8 cellular contexts compared by ENCODE assay signal in the genomic region with DNA sequence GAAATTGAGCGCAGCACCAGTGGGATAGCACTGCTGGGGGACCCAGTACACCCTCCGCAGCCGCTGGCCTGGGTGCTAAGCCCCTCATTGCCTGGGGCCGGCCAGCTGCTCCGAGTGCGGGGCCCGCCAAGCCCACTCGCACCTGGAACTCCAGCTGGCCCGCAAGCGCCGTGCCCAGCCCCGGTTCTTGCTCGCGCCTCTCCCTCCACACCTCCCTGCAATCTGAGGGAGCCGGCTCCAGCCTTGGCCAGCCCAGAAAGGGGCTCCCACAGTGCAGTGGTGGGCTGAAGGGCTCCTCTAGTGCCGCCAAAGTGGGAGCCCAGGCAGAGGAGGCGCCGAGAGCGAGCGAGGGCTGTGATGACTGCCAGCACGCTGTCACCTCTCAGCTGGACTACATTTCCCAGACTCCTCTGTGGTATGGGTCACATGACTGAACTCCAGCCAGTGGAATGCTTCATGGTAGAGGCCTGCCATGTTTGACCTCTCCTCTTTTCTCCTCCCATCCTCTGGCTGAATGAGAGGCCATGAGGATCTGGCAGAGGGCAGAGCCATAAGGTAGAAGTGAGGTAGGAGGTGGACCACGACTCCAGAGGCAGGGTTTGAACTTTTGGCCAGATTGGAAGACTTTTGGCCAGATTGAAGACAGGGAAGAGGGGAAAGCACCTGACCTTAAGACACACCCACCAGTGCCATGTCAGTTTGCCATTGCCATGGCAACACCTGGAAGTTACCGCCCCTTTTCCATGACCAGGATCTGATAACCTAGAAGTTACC. TPM values are rescaled to one million over a fixed set of nuclear protein-coding genes. Genes with fewer than 3 reads are reported as not detected.
DNase-seq lines count a peak whose midpoint lies in the region; FAIRE-seq and TF ChIP-seq lines count a peak whose summit lies in the region.

No MANE protein-coding gene starts in this region.

- H3K18ac ChIP-seq in H1 (ENCODE audit: extremely low read depth, low read length), result no peak overlapping the region

- H3K23ac ChIP-seq in H1 (ENCODE audit: insufficient read length), result no peak overlapping the region

- no peak overlapping the region for H2BK15ac ChIP-seq in H1 (ENCODE audit: low read length)

- H3K79me1 ChIP-seq in H1 (ENCODE audit: low read depth, low read length), result no peaks in the 10 kb centered on the region

- TF ChIP-seq POLR2A in H1 (IDR thresholded peaks at IDR 0.05; ENCODE audit: control extremely low read depth in 1 of 2, low read depth in 2 of 2, low read length in 2 of 2) (no peak), suprapubic skin (IDR thresholded peaks at IDR 0.05) (no peak), tibial nerve (IDR thresholded peaks at IDR 0.05) (no peak), adrenal gland (IDR thresholded peaks at IDR 0.05) (no peak)

- H2AFZ ChIP-seq in OCI-LY3 (ENCODE audit: low read depth, low read length), result peak overlapping the region; percentile 16; the same call in 1 of the 2 replicates
- peak overlapping the region; percentile 81; the same call in 1 of the 2 replicates for H2AFZ ChIP-seq in H1 (ENCODE audit: low read length)

- no peak overlapping the region for H3K14ac ChIP-seq in H1 (ENCODE audit: insufficient read length)

- peak overlapping the region; percentile 5 for H4K5ac ChIP-seq in H1 (ENCODE audit: insufficient read length, low read depth, low read length)

- H3K79me2 ChIP-seq in OCI-LY3 (ENCODE audit: low read length), result no peaks in the 10 kb centered on the region
- H3K79me2 ChIP-seq in H1 (ENCODE audit: control insufficient read depth in 1 of 2, insufficient read depth in 2 of 2, low read length in 2 of 2), result no peaks in the 10 kb centered on the region

- no peak overlapping the region; the same call in 1 of the 2 replicates for H4K8ac ChIP-seq in H1 (ENCODE audit: extremely low read depth, insufficient read depth, low read length)

- H3K27me3 Mint-ChIP-seq in activated naive CD4-positive, alpha-beta T cell treated with anti-CD3 and anti-CD28 coated beads for 36 hours (ENCODE audit: low read depth), result peaks cover 1% of the 10 kb centered on the region

- H3K9me3 ChIP-seq in OCI-LY3 (ENCODE audit: insufficient read depth, low read length) (no peaks in the 10 kb centered on the region), H1 (ENCODE audit: insufficient read depth in 2 of 2, low read depth in 1 of 2, low read length in 1 of 2) (peaks cover 0 to 5% of the 10 kb centered on the region in 2 experiments; a peak in 1 of 4 replicates), suprapubic skin (no peaks in the 10 kb centered on the region), tibial nerve (no peaks in the 10 kb centered on the region), adrenal gland (replicated peaks in 1 of 3) (no peaks in the 10 kb centered on the region)

- H3K23me2 ChIP-seq in H1 (ENCODE audit: low read depth, low read length), result no peaks in the 10 kb centered on the region

- H2AK5ac ChIP-seq in H1 (ENCODE audit: low read depth, low read length), result no peak overlapping the region

- no peak overlapping the region for H3K4ac ChIP-seq in H1 (replicated peaks; ENCODE audit: insufficient read length, low read depth, low read length)

- H3K56ac ChIP-seq in H1 (replicated peaks; ENCODE audit: insufficient read length, low read depth, low read length), result peak overlapping the region; percentile 9

- no peak overlapping the region for H3K4me3 Mint-ChIP-seq in activated naive CD4-positive, alpha-beta T cell treated with anti-CD3 and anti-CD28 coated beads for 36 hours

- TF ChIP-seq CTCF in OCI-LY3 (IDR thresholded peaks at IDR 0.05; ENCODE audit: low read depth, low read length) (no peak), H1 (IDR thresholded peaks at IDR 0.05; ENCODE audit: control extremely low read depth in 1 of 3, insufficient read depth in 1 of 3, low read depth in 1 of 3, low read length in 3 of 3) (no peak), suprapubic skin (IDR thresholded peaks at IDR 0.05) (no peak), tibial nerve (IDR thresholded peaks at IDR 0.05) (no peak), adrenal gland (IDR thresholded peaks at IDR 0.05) (no peak)

- H3K27me3 ChIP-seq in OCI-LY3 (ENCODE audit: low read depth, low read length) (peaks cover 27% of the 10 kb centered on the region), H1 (replicated peaks in 1 of 4; ENCODE audit: control insufficient read depth in 3 of 4, extremely low read depth in 1 of 4, insufficient read depth in 3 of 4, low read length in 3 of 4) (no peaks in the 10 kb centered on the region; a peak in 3 of 7 replicates), suprapubic skin (peaks cover 4% of the 10 kb centered on the region), tibial nerve (no peaks in the 10 kb centered on the region), adrenal gland (no peaks in the 10 kb centered on the region)

- H3K4me3 ChIP-seq in OCI-LY3 (ENCODE audit: low read length) (no peak overlapping the region), H1 (ENCODE audit: extremely low read depth in 1 of 4, insufficient read depth in 2 of 4, low read depth in 3 of 4, low read length in 4 of 4) (no peak overlapping the region), suprapubic skin (no peak overlapping the region), tibial nerve (no peak overlapping the region), adrenal gland (no peak overlapping the region)

- peak overlapping the region; percentile 55 for H4K91ac ChIP-seq in H1 (replicated peaks; ENCODE audit: insufficient read length, low read length)

- no peak overlapping the region for H2BK20ac ChIP-seq in H1 (ENCODE audit: low read length)

- H3K4me1 Mint-ChIP-seq in activated naive CD4-positive, alpha-beta T cell treated with anti-CD3 and anti-CD28 coated beads for 36 hours (ENCODE audit: low read depth), result no peaks in the 10 kb centered on the region

- H3K4me2 ChIP-seq in OCI-LY3 (ENCODE audit: low read length) (no peak overlapping the region; the same call in 1 of the 2 replicates), H1 (ENCODE audit: insufficient read depth in 1 of 2, low read depth in 2 of 2, low read length in 2 of 2) (no peak overlapping the region; a peak in 1 of 4 replicates)

- intact Hi-C loops in activated naive CD4-positive, alpha-beta T cell treated with anti-CD3 and anti-CD28 coated beads for 36 hours (cut with micrococcal nuclease), result no loop called here
- intact Hi-C loops in adrenal gland (cut with DNase I), result no loop called here

- H3K27ac ChIP-seq in OCI-LY3 (ENCODE audit: low read length), result no peak overlapping the region
- H3K27ac ChIP-seq in H1 (ENCODE audit: low read depth, low read length), result no peak overlapping the region
- no peak overlapping the region for H3K27ac ChIP-seq in suprapubic skin
- no peak overlapping the region for H3K27ac ChIP-seq in tibial nerve
- H3K27ac ChIP-seq in adrenal gland, result no peak overlapping the region

- H3K9me3 Mint-ChIP-seq in activated naive CD4-positive, alpha-beta T cell treated with anti-CD3 and anti-CD28 coated beads for 36 hours, result no peaks in the 10 kb centered on the region

- no peak for TF ChIP-seq EP300 in H1 (IDR thresholded peaks at IDR 0.05; ENCODE audit: borderline replicate concordance in 1 of 2, low read depth in 2 of 2, low read length in 2 of 2)
- TF ChIP-seq EP300 in suprapubic skin (IDR thresholded peaks at IDR 0.05), result no peak
- no peak for TF ChIP-seq EP300 in tibial nerve (IDR thresholded peaks at IDR 0.05)

- TF ChIP-seq RAD21 in H1 (IDR thresholded peaks at IDR 0.05 in 1 of 2, conservative IDR thresholded peaks at IDR 0.05 in 1 of 2; ENCODE audit: low read depth in 2 of 2, low read length in 2 of 2), result no peak

- H3K4me1 ChIP-seq in OCI-LY3 (ENCODE audit: low read length) (no peaks in the 10 kb centered on the region), H1 (replicated peaks in 1 of 4; ENCODE audit: control insufficient read depth in 3 of 4, insufficient read depth in 4 of 4, low read length in 3 of 4) (peaks cover 0 to 3% (median 1%) of the 10 kb centered on the region in 4 experiments; a peak in 1 of 7 replicates), suprapubic skin (peaks cover 9% of the 10 kb centered on the region), tibial nerve (peaks cover 0 to 57% (median 0%) of the 10 kb centered on the region in 4 donors), adrenal gland (replicated peaks in 1 of 2) (no peaks in the 10 kb centered on the region)

- POLR2A ChIA-PET in H1 (lab: Charles Lee; ENCODE audit: partially characterized antibody), result no interaction called here

- FAIRE-seq in H1 (lab: Jason Lieb, UNC), result peak; percentile 58

- no peak overlapping the region for H3K27ac Mint-ChIP-seq in activated naive CD4-positive, alpha-beta T cell treated with anti-CD3 and anti-CD28 coated beads for 36 hours

- H2BK12ac ChIP-seq in H1 (ENCODE audit: low read depth, low read length), result no peak overlapping the region

- H2BK120ac ChIP-seq in H1 (replicated peaks; ENCODE audit: low read depth, low read length), result peak overlapping the region; percentile 3

- H3K9ac ChIP-seq in OCI-LY3 (ENCODE audit: low read length), result no peak overlapping the region
- H3K9ac ChIP-seq in H1 (replicated peaks in 1 of 4; ENCODE audit: extremely low read depth in 1 of 4, low read depth in 3 of 4, low read length in 3 of 4), result no peak overlapping the region

- 95% methylated on average over 18 of the region's 23 CpGs; no CpG with 5 or more reads in 1 of the 2 experiments for WGBS in H1 (ENCODE audit: extremely low coverage in 1 of 2, insufficient coverage in 1 of 2, insufficient read length in 1 of 2, insufficient replicate concordance in 2 of 2, low coverage in 1 of 2, low lambda C conversion rate in 2 of 2, missing lambda C conversion rate in 1 of 2), 2 experiments
- 98% methylated on average over 12 of the region's 23 CpGs for WGBS in suprapubic skin
- 92 to 97% methylated on average over 11 to 18 of the region's 23 CpGs for WGBS in tibial nerve, 2 donors
- WGBS in adrenal gland, 4 donors, result 90 to 98% (median 93%) methylated on average over 9 to 23 of the region's 23 CpGs

- no peaks in the 10 kb centered on the region for H3K36me3 ChIP-seq in OCI-LY3 (replicated peaks; ENCODE audit: low read depth, low read length)
- no peaks in the 10 kb centered on the region for H3K36me3 ChIP-seq in H1 (ENCODE audit: control insufficient read depth in 2 of 4, insufficient read depth in 4 of 4, low read length in 3 of 4)
- H3K36me3 ChIP-seq in suprapubic skin, result no peaks in the 10 kb centered on the region
- no peaks in the 10 kb centered on the region for H3K36me3 ChIP-seq in tibial nerve
- no peaks in the 10 kb centered on the region for H3K36me3 ChIP-seq in adrenal gland (replicated peaks in 1 of 2)

- peak; percentile 18 for DNase-seq in activated naive CD4-positive, alpha-beta T cell treated with anti-CD3 and anti-CD28 coated beads for 36 hours
- no peak for DNase-seq in activated naive CD4-positive, alpha-beta T cell (lab: John Stamatoyannopoulos, UW)
- DNase-seq in H1 (ENCODE audit: low read depth in 1 of 2, low spot score in 2 of 2) (peak in 1 of 2 experiments; percentile 63), suprapubic skin (ENCODE audit: low spot score in 2 of 2) (peak; percentile 31 to 40), tibial nerve (ENCODE audit: low spot score in 2 of 2) (no peak), adrenal gland (no peak), kidney tubule cell (ENCODE audit: low spot score) (no peak)

- CTCF ChIA-PET in activated naive CD4-positive, alpha-beta T cell treated with anti-CD3 and anti-CD28 coated beads for 36 hours (lab: Charles Lee), result no interaction called here
- CTCF ChIA-PET in H1 (lab: Charles Lee; ENCODE audit: partially characterized antibody), result interaction anchor here (0.8 to 1.6 kb wide), 2 partner anchors 17 to 27 kb away, joined by 4 to 8 read pairs; no protein-coding TSS in a partner anchor

- H3K36me3 Mint-ChIP-seq in activated naive CD4-positive, alpha-beta T cell treated with anti-CD3 and anti-CD28 coated beads for 36 hours (ENCODE audit: low read depth), result no peaks in the 10 kb centered on the region

- H4K20me1 ChIP-seq in OCI-LY3 (ENCODE audit: insufficient read depth, low read length) (no peaks in the 10 kb centered on the region), H1 (replicated peaks in 1 of 2; ENCODE audit: control insufficient read depth in 1 of 2, insufficient read depth in 2 of 2, low read length in 2 of 2) (no peaks in the 10 kb centered on the region)

- H2BK5ac ChIP-seq in H1 (ENCODE audit: low read depth, low read length), result no peak overlapping the region

RNA-seq across cellular contexts. Expression of a gene that starts 6.2 kb away (rescaled TPM):
- not detected for total RNA-seq in activated naive CD4-positive, alpha-beta T cell treated with anti-CD3 and anti-CD28 coated beads for 36 hours
- total RNA-seq in H1 (2021; fragmentation: NEBNext Ultra II Directional; extraction: Animal tissue kit (Norgen Biotek cat#: 25700)), result not detected in 2 replicates
- polyA plus RNA-seq in H1 (2011; rRNA removed) (not detected in 2 replicates), adrenal gland (not detected)
- polyA plus RNA-seq in H1 (2011; cell fraction: cytosol; rRNA removed), result not detected
- not detected for polyA plus RNA-seq in H1 (2011; cell fraction: nucleus; rRNA removed)
- polyA plus RNA-seq in H1 (2012, experiment 1 of 2), result not detected in 4 replicates
- polyA plus RNA-seq in H1 (2012, experiment 2 of 2), result not detected
- not detected for polyA plus RNA-seq in H1 (2013, experiment 1 of 2)
- polyA plus RNA-seq in H1 (2013, experiment 2 of 2), result not detected
- polyA minus RNA-seq in H1 (2011; rRNA and poly(A)+ RNA removed), result 0.24 TPM in 1 of 2 replicates, not detected in the other
- polyA minus RNA-seq in H1 (2011; cell fraction: cytosol; rRNA and poly(A)+ RNA removed), result not detected
- polyA minus RNA-seq in H1 (2011; cell fraction: nucleus; rRNA and poly(A)+ RNA removed), result not detected
- total RNA-seq in suprapubic skin (not detected), tibial nerve (not detected), adrenal gland (not detected)

RNA-seq across cellular contexts. Expression of a gene that starts 38.4 kb away (rescaled TPM):
- not detected for total RNA-seq in activated naive CD4-positive, alpha-beta T cell treated with anti-CD3 and anti-CD28 coated beads for 36 hours
- total RNA-seq in H1 (2021; fragmentation: NEBNext Ultra II Directional; extraction: Animal tissue kit (Norgen Biotek cat#: 25700)), result 11.0 and 11.9 TPM in 2 replicates
- polyA plus RNA-seq in H1 (2011; rRNA removed), result 7.5 and 12.2 TPM in 2 replicates
- 7.1 TPM for polyA plus RNA-seq in H1 (2011; cell fraction: cytosol; rRNA removed)
- polyA plus RNA-seq in H1 (2011; cell fraction: nucleus; rRNA removed), result 7.9 TPM
- 6.8 to 11.3 TPM (median 8.2 TPM) in 4 replicates for polyA plus RNA-seq in H1 (2012, experiment 1 of 2)
- polyA plus RNA-seq in H1 (2012, experiment 2 of 2), result 13.9 TPM
- 11.8 TPM for polyA plus RNA-seq in H1 (2013, experiment 1 of 2)
- polyA plus RNA-seq in H1 (2013, experiment 2 of 2), result 12.8 TPM
- 4.3 and 5.4 TPM in 2 replicates for polyA minus RNA-seq in H1 (2011; rRNA and poly(A)+ RNA removed)
- 6.4 TPM for polyA minus RNA-seq in H1 (2011; cell fraction: cytosol; rRNA and poly(A)+ RNA removed)
- polyA minus RNA-seq in H1 (2011; cell fraction: nucleus; rRNA and poly(A)+ RNA removed), result 7.7 TPM
- 1 to 10 TPM; 2.0 to 9.8 (median 4.8) TPM for total RNA-seq in suprapubic skin
- 10 to 100 TPM; 34.2 to 67.9 (median 46.3) TPM for total RNA-seq in tibial nerve
- 10 to 100 TPM in 1 of 8 donors, 1 to 10 TPM in 7; 2.3 to 14.6 (median 5.0) TPM for total RNA-seq in adrenal gland
- polyA plus RNA-seq in adrenal gland, result 10 to 100 TPM in 1 of 3 donors, 1 to 10 TPM in 1, under 1 TPM in 1; 0.71 to 11.5 (median 5.1) TPM

Comparison
In these comparisons a context has a peak if more than half of its experiments do, and no peak if none do; other contexts are left out.
1. DNase-seq: peak in activated naive CD4-positive, alpha-beta T cell treated with anti-CD3 and anti-CD28 coated beads for 36 hours (single experiment) and suprapubic skin (2 of 2); none in activated naive CD4-positive, alpha-beta T cell (0 of 4), tibial nerve (0 of 2), adrenal gland (0 of 7) and kidney tubule cell (single experiment).